In genomic region chr3:116260491-116260890, GRCh38 we compare ENCODE assay signal across 17 cellular contexts.
DNase-seq lines count a peak whose midpoint lies in the region; ATAC-seq, FAIRE-seq and TF ChIP-seq lines count a peak whose summit lies in the region.
"Had no signal": no experiment of that assay in that cellular context is flagged by ENCODE, and none has a peak within 500 bp of the region (broad histone marks: within the 10 kb centered on the region; RNA-seq: fewer than 3 reads in every experiment).

No MANE protein-coding gene starts in this region.

- no peak for TF ChIP-seq EP300 in H1 (IDR thresholded peaks at IDR 0.05; ENCODE audit: borderline replicate concordance in 1 of 2, low read depth in 2 of 2, low read length in 2 of 2)

- no peaks in the 10 kb centered on the region; the same call in 1 of the 2 replicates for H3K23me2 ChIP-seq in H1 (ENCODE audit: low read depth, low read length)

- WGBS in H1 (ENCODE audit: extremely low coverage in 1 of 2, insufficient coverage in 1 of 2, insufficient read length in 1 of 2, insufficient replicate concordance in 2 of 2, low coverage in 1 of 2, low lambda C conversion rate in 2 of 2, missing lambda C conversion rate in 1 of 2), 2 experiments = 14% methylated on average over 2 of the region's 2 CpGs; no CpG with 5 or more reads in 1 of the 2 experiments

- TF ChIP-seq RAD21 in H1 (IDR thresholded peaks at IDR 0.05 in 1 of 2, conservative IDR thresholded peaks at IDR 0.05 in 1 of 2; ENCODE audit: low read depth in 2 of 2, low read length in 2 of 2) = no peak

- no peak overlapping the region for H3K18ac ChIP-seq in H1 (ENCODE audit: extremely low read depth, low read length)

- no peak overlapping the region for H2BK5ac ChIP-seq in H1 (ENCODE audit: low read depth, low read length)

- H4K20me1 ChIP-seq in H1 (replicated peaks in 1 of 2; ENCODE audit: control insufficient read depth in 1 of 2, insufficient read depth in 2 of 2, low read length in 2 of 2) = peaks cover 3 to 4% of the 10 kb centered on the region in 2 experiments
- H4K20me1 ChIP-seq: BLaER1 had no signal

- H3K4me2 ChIP-seq in H1 (ENCODE audit: insufficient read depth in 1 of 2, low read depth in 2 of 2, low read length in 2 of 2) = peak overlapping the region in 1 of 2 experiments; percentile 29; a peak in 1 of 4 replicates
- H3K4me2 ChIP-seq: BLaER1 had no signal

- no peak overlapping the region for H3K9ac ChIP-seq in H1 (replicated peaks in 1 of 4; ENCODE audit: extremely low read depth in 1 of 4, low read depth in 3 of 4, low read length in 3 of 4)
- H3K9ac ChIP-seq: BLaER1 had no signal

- CTCF ChIA-PET in H1 (lab: Charles Lee; ENCODE audit: partially characterized antibody) = no interaction called here

- no peak overlapping the region for H3K23ac ChIP-seq in H1 (ENCODE audit: insufficient read length)

- peak; percentile 60 for FAIRE-seq in H1 (lab: Jason Lieb, UNC)
- FAIRE-seq: GM12892 had no signal

- no peak overlapping the region for H3K27ac ChIP-seq in H1 (ENCODE audit: low read depth, low read length)
- H3K27ac ChIP-seq: BLaER1 had no signal

- no peak overlapping the region for H3K14ac ChIP-seq in H1 (ENCODE audit: insufficient read length)

- no peak overlapping the region for H4K8ac ChIP-seq in H1 (ENCODE audit: extremely low read depth, insufficient read depth, low read length)

- H4K5ac ChIP-seq in H1 (ENCODE audit: insufficient read length, low read depth, low read length) = no peak overlapping the region

- H2BK120ac ChIP-seq in H1 (replicated peaks; ENCODE audit: low read depth, low read length) = no peak overlapping the region

- POLR2A ChIA-PET in H1 (lab: Charles Lee; ENCODE audit: partially characterized antibody) = no interaction called here

- H2AK5ac ChIP-seq in H1 (ENCODE audit: low read depth, low read length) = no peak overlapping the region

- H3K56ac ChIP-seq in H1 (replicated peaks; ENCODE audit: insufficient read length, low read depth, low read length) = no peak overlapping the region

- no peak overlapping the region for H2BK12ac ChIP-seq in H1 (ENCODE audit: low read depth, low read length)

- H2AFZ ChIP-seq in H1 (ENCODE audit: low read length) = no peak overlapping the region

- H2BK20ac ChIP-seq in H1 (ENCODE audit: low read length) = no peak overlapping the region

- no peak overlapping the region for H3K4me3 ChIP-seq in H1 (ENCODE audit: extremely low read depth in 1 of 4, insufficient read depth in 2 of 4, low read depth in 3 of 4, low read length in 4 of 4)
- H3K4me3 ChIP-seq: BLaER1 had no signal

- TF ChIP-seq POLR2A in H1 (IDR thresholded peaks at IDR 0.05; ENCODE audit: control extremely low read depth in 1 of 2, low read depth in 2 of 2, low read length in 2 of 2) = no peak

- no peaks in the 10 kb centered on the region for H3K36me3 ChIP-seq in H1 (ENCODE audit: control insufficient read depth in 2 of 4, insufficient read depth in 4 of 4, low read length in 3 of 4)
- H3K36me3 ChIP-seq: BLaER1 had no signal

- H3K4ac ChIP-seq in H1 (replicated peaks; ENCODE audit: insufficient read length, low read depth, low read length) = no peak overlapping the region

- H4K91ac ChIP-seq in H1 (replicated peaks; ENCODE audit: insufficient read length, low read length) = no peak overlapping the region

- TF ChIP-seq CTCF in H1 (IDR thresholded peaks at IDR 0.05; ENCODE audit: control extremely low read depth in 1 of 3, insufficient read depth in 1 of 3, low read depth in 1 of 3, low read length in 3 of 3) = no peak

- peaks cover 0 to 13% (median 11%) of the 10 kb centered on the region in 4 experiments; a peak in 6 of 7 replicates for H3K4me1 ChIP-seq in H1 (replicated peaks in 1 of 4; ENCODE audit: control insufficient read depth in 3 of 4, insufficient read depth in 4 of 4, low read length in 3 of 4)
- H3K4me1 ChIP-seq: BLaER1 had no signal

- no peaks in the 10 kb centered on the region for H3K9me3 ChIP-seq in H1 (ENCODE audit: insufficient read depth in 2 of 2, low read depth in 1 of 2, low read length in 1 of 2)
- H3K9me3 ChIP-seq: BLaER1 had no signal

- no peak overlapping the region for H2BK15ac ChIP-seq in H1 (ENCODE audit: low read length)

- ATAC-seq in GM18498 (IDR thresholded peaks at IDR 0.05; ENCODE audit: unreplicated experiment) = no peak
- ATAC-seq in GM18519 (IDR thresholded peaks at IDR 0.05; ENCODE audit: low FRiP score, unreplicated experiment) = no peak

- H3K27me3 ChIP-seq in H1 (replicated peaks in 1 of 4; ENCODE audit: control insufficient read depth in 3 of 4, extremely low read depth in 1 of 4, insufficient read depth in 3 of 4, low read length in 3 of 4) = peaks cover 7 to 27% (median 20%) of the 10 kb centered on the region in 4 experiments
- H3K27me3 ChIP-seq: BLaER1 had no signal

- peak; percentile 7 to 11 for DNase-seq in NCI-H524 (lab: John Stamatoyannopoulos, UW)
- DNase-seq in NCI-H524 treated with DMSO at 0.1 percent for 48 hours (lab: John Stamatoyannopoulos, UW) = no peak
- peak; percentile 90 for DNase-seq in NCI-H82 treated with DMSO at 0.1 percent for 48 hours (lab: John Stamatoyannopoulos, UW; ENCODE audit: unreplicated experiment)
- no peak for DNase-seq in H1 (ENCODE audit: low read depth in 1 of 2, low spot score in 2 of 2)
- DNase-seq in kidney glomerular epithelial cell (lab: John Stamatoyannopoulos, UW) = no peak
- no peak for DNase-seq in NCI-H1105 (lab: John Stamatoyannopoulos, UW)
- DNase-seq: 8988T; CD4-positive, CD25-positive, alpha-beta regulatory T cell; CD8-positive, alpha-beta memory T cell; COR-L47; DMS79; GDM1; HCEC 1CT had no signal

- no peaks in the 10 kb centered on the region for H3K79me1 ChIP-seq in H1 (ENCODE audit: low read depth, low read length)

- H3K79me2 ChIP-seq in H1 (ENCODE audit: control insufficient read depth in 1 of 2, insufficient read depth in 2 of 2, low read length in 2 of 2) = no peaks in the 10 kb centered on the region

TF ChIP-seq in H1, 55 proteins besides CTCF, POLR2A, EP300 and RAD21 (continues in another document):
- TF ChIP-seq HDAC2 (IDR thresholded peaks at IDR 0.05; ENCODE audit: borderline replicate concordance in 1 of 2, low read depth in 2 of 2, low read length in 2 of 2) (0 out of 4 replicates have a peak, but pooled peaks of 1 of the 2 experiments have one; percentile 46), EGR1 (IDR thresholded peaks at IDR 0.05; ENCODE audit: borderline replicate concordance, low read depth, low read length) (no peak), POLR2AphosphoS5 (IDR thresholded peaks at IDR 0.05; ENCODE audit: low read depth, low read length) (0 out of 2 replicates have a peak, but pooled peaks have one; percentile 42), TAF1 (IDR thresholded peaks at IDR 0.05; ENCODE audit: low read depth, low read length) (no peak)

Comparison
In these comparisons a context has a peak if more than half of its experiments do, and no peak if none do; other contexts are left out.
1. DNase-seq: peak in NCI-H524 (2 of 2) and NCI-H82 treated with DMSO at 0.1 percent for 48 hours (single experiment); none in NCI-H524 treated with DMSO at 0.1 percent for 48 hours (single experiment), H1 (0 of 2), kidney glomerular epithelial cell (single experiment) and NCI-H1105 (single experiment).